ENCODE assay signal across 8 cellular contexts in genomic region chr3:126134219-126134975, GRCh38. TPM values are rescaled to one million over a fixed set of nuclear protein-coding genes. Genes with fewer than 3 reads are reported as not detected.
A peak's percentile ranks its signal among the peaks of the same experiment; 100 is the strongest.
DNase-seq lines count a peak whose midpoint lies in the region; ATAC-seq and TF ChIP-seq lines count a peak whose summit lies in the region.

No MANE protein-coding gene starts in this region.

- 61% methylated on average over 23 of the region's 23 CpGs for WGBS in liver

- H3K4me3 ChIP-seq in WI38 (ENCODE audit: low read depth, low read length) (no peak overlapping the region), colonic mucosa (no peak overlapping the region), liver (ENCODE audit: low read depth in 1 of 3, low read length in 3 of 3) (no peak overlapping the region)

- H3K36me3 ChIP-seq in colonic mucosa (no peaks in the 10 kb centered on the region), liver (ENCODE audit: control insufficient read depth in 4 of 4, insufficient read depth in 3 of 4, low read depth in 1 of 4, low read length in 3 of 4) (peaks cover 20 to 80% (median 56%) of the 10 kb centered on the region in 4 donors)

- DNase-seq in SIG-M5 treated with dmso at 0.1 percent for 504 hours (lab: John Stamatoyannopoulos, UW; ENCODE audit: unreplicated experiment) (peak; percentile 50), SIG-M5 (lab: John Stamatoyannopoulos, UW) (no peak), NCI-H187 treated with DMSO at 0.1 percent for 48 hours (lab: John Stamatoyannopoulos, UW) (peak; percentile 3), colonic mucosa (peak; percentile 65)
- peak; percentile 15 to 39 (median 32) for DNase-seq in stimulated activated CD4-positive, alpha-beta T cell treated with anti-CD3 and anti-CD28 coated beads, TNF-alpha, amount 100 ng/mL, for 48 hours (ENCODE audit: low read depth in 3 of 3)

- TF ChIP-seq CTCF in WI38 (IDR thresholded peaks at IDR 0.05; ENCODE audit: low read depth, low read length) (peak; percentile 46; the same call in 1 of the 2 replicates), colonic mucosa (IDR thresholded peaks at IDR 0.05) (peak; percentile 74), liver (IDR thresholded peaks at IDR 0.05; ENCODE audit: low read depth, low read length, missing input control) (peak; percentile 55)

- H3K9me3 ChIP-seq in colonic mucosa (no peaks in the 10 kb centered on the region), liver (ENCODE audit: control insufficient read depth in 4 of 4, low read length in 3 of 4) (no peaks in the 10 kb centered on the region)

- H3K9ac ChIP-seq in colonic mucosa (ENCODE audit: low read depth in 2 of 2, low read length in 2 of 2) (no peak overlapping the region), liver (ENCODE audit: low read depth in 1 of 2, low read length in 2 of 2) (no peak overlapping the region)

- H3K27ac ChIP-seq in colonic mucosa (no peak overlapping the region), liver (ENCODE audit: low read depth in 1 of 2, low read length in 2 of 2) (no peak overlapping the region)

- ATAC-seq in GM19452 (IDR thresholded peaks at IDR 0.05; ENCODE audit: unreplicated experiment): no peak

- H3K27me3 ChIP-seq in colonic mucosa (no peaks in the 10 kb centered on the region), liver (ENCODE audit: control insufficient read depth in 4 of 4, insufficient read depth in 4 of 4, low read length in 3 of 4) (no peaks in the 10 kb centered on the region)

- peak; percentile 81 to 93 for TF ChIP-seq RAD21 in liver (IDR thresholded peaks at IDR 0.05)

- intact Hi-C loops in colonic mucosa (cut with DNase I): loop anchor here (2.0 to 10.0 kb wide), 3 partner anchors 64 to 254 kb away; no protein-coding TSS in a partner anchor

- no peaks in the 10 kb centered on the region for H3K4me1 ChIP-seq in colonic mucosa
- peaks cover 0 to 3% (median 0%) of the 10 kb centered on the region in 4 donors for H3K4me1 ChIP-seq in liver (ENCODE audit: control insufficient read depth in 4 of 4, insufficient read depth in 4 of 4, low read length in 3 of 4)

TF ChIP-seq in liver, 16 proteins besides CTCF, POLR2A, EP300 and RAD21:
- no peak for TF ChIP-seq ATF3 (IDR thresholded peaks at IDR 0.05)
- TF ChIP-seq GABPA (IDR thresholded peaks at IDR 0.05 in 1 of 2, conservative IDR thresholded peaks at IDR 0.05 in 1 of 2): no peak
- TF ChIP-seq MAX (IDR thresholded peaks at IDR 0.05): no peak
- TF ChIP-seq SP1 (IDR thresholded peaks at IDR 0.05): no peak
- no peak for TF ChIP-seq RXRA (IDR thresholded peaks at IDR 0.05)
- no peak for TF ChIP-seq REST (IDR thresholded peaks at IDR 0.05)
- no peak for TF ChIP-seq YY1 (IDR thresholded peaks at IDR 0.05)
- TF ChIP-seq TAF1 (conservative IDR thresholded peaks at IDR 0.05): no peak
- no peak for TF ChIP-seq FOXA1 (IDR thresholded peaks at IDR 0.05)
- no peak for TF ChIP-seq FOXA2 (IDR thresholded peaks at IDR 0.05)
- TF ChIP-seq JUND (IDR thresholded peaks at IDR 0.05): no peak
- TF ChIP-seq HNF4A (conservative IDR thresholded peaks at IDR 0.05): no peak
- TF ChIP-seq HNF4G (IDR thresholded peaks at IDR 0.05): no peak
- no peak for TF ChIP-seq ZBTB33 (IDR thresholded peaks at IDR 0.05)

RNA-seq across cellular contexts. Expression of gene ALDH1L1, which starts 46.0 kb away (rescaled TPM):
- total RNA-seq in colonic mucosa (10 to 100 TPM; 15.3 to 25.6 TPM), liver (100 to 1,000 TPM in 1 of 2 donors, 10 to 100 TPM in 1; 46.7 to 189 TPM)
- polyA plus RNA-seq in liver: 100 to 1,000 TPM; 105 to 234 TPM

RNA-seq across cellular contexts. Expression of gene SLC41A3, which starts 50.5 kb away (rescaled TPM):
- 10 to 100 TPM; 27.6 to 33.1 TPM for total RNA-seq in colonic mucosa
- 10 to 100 TPM; 14.2 to 19.8 TPM for total RNA-seq in liver
- 10 to 100 TPM in 1 of 2 donors, 1 to 10 TPM in 1; 9.3 to 11.2 TPM for polyA plus RNA-seq in liver
